Comparison of ENCODE assay signal across 23 cellular contexts in genomic region chr14:31080060-31080459, GRCh38. TPM values are rescaled to one million over a fixed set of nuclear protein-coding genes. Genes with fewer than 3 reads are reported as not detected.
DNase-seq lines count a peak whose midpoint lies in the region; ATAC-seq, FAIRE-seq and TF ChIP-seq lines count a peak whose summit lies in the region.
"Had no signal": no experiment of that assay in that cellular context is flagged by ENCODE, and none has a peak within 500 bp of the region (broad histone marks: within the 10 kb centered on the region; RNA-seq: fewer than 3 reads in every experiment).

No MANE protein-coding gene starts in this region.

- H3K4me2 ChIP-seq in astrocyte (ENCODE audit: low read length): no peak overlapping the region

- FAIRE-seq in astrocyte (lab: Jason Lieb, UNC): no peak

- no peak overlapping the region for H3K27ac ChIP-seq in astrocyte (ENCODE audit: low read depth, low read length)
- no peak overlapping the region for H3K27ac ChIP-seq in psoas muscle
- H3K27ac ChIP-seq in endodermal cell (ENCODE audit: low read depth, low read length): no peak overlapping the region
- H3K27ac ChIP-seq: parathyroid adenoma, spleen had no signal

- H3K9ac ChIP-seq in astrocyte (ENCODE audit: low read length): no peak overlapping the region
- H3K9ac ChIP-seq in endodermal cell (ENCODE audit: extremely low read depth, low read length, poor library complexity, severe bottlenecking): no peak overlapping the region
- H3K9ac ChIP-seq: parathyroid adenoma had no signal

- ATAC-seq in psoas muscle: no peak
- ATAC-seq: activated CD4-positive, alpha-beta T cell treated with anti-CD3 and anti-CD28 coated beads for 36 hours had no signal

- in situ Hi-C loops in Caki2 (cut with HindIII; ENCODE audit: low pct_unique_long_range_greater_than_20kb, low sequenced_read_pairs): no loop called here

- no peaks in the 10 kb centered on the region for H3K36me3 ChIP-seq in astrocyte (ENCODE audit: insufficient read depth, low read length)
- H3K36me3 ChIP-seq in psoas muscle (ENCODE audit: insufficient read depth in 1 of 2, low read depth in 1 of 2): peaks cover 3 to 7% of the 10 kb centered on the region in 2 donors
- H3K36me3 ChIP-seq in endodermal cell (ENCODE audit: control insufficient read depth, insufficient read depth, low read length): no peaks in the 10 kb centered on the region
- H3K36me3 ChIP-seq: HAP-1, MG63 had no signal

- no peaks in the 10 kb centered on the region for H4K20me1 ChIP-seq in astrocyte (ENCODE audit: insufficient read depth, low read length)

- H3K27ac Mint-ChIP-seq in astrocyte (ENCODE audit: unreplicated experiment) (no peak overlapping the region), endodermal cell (no peak overlapping the region)
- H3K27ac Mint-ChIP-seq: activated CD4-positive, alpha-beta T cell treated with anti-CD3 and anti-CD28 coated beads for 36 hours; T-helper 2 cell treated with Interferon-gamma antibody and Interleukin-4, amounts not matched to agents 5 μg/mL and 100 μg/mL, for 36 hours had no signal

- H3K36me3 Mint-ChIP-seq in astrocyte (ENCODE audit: low read depth, unreplicated experiment): peaks cover 9% of the 10 kb centered on the region
- H3K36me3 Mint-ChIP-seq in endodermal cell (ENCODE audit: low read depth): peaks cover 18% of the 10 kb centered on the region

- H3K9me3 Mint-ChIP-seq in astrocyte (ENCODE audit: unreplicated experiment) (no peaks in the 10 kb centered on the region), endodermal cell (no peaks in the 10 kb centered on the region)
- H3K9me3 Mint-ChIP-seq: T-helper 2 cell treated with Interferon-gamma antibody and Interleukin-4, amounts not matched to agents 5 μg/mL and 100 μg/mL, for 36 hours had no signal

- peak; percentile 13 for DNase-seq in Caki2 (ENCODE audit: low read depth)
- DNase-seq in HT1080 (ENCODE audit: low read depth): peak; percentile 13
- DNase-seq in astrocyte (ENCODE audit: low read depth): peak; percentile 48
- peak; percentile 61 for DNase-seq in iris pigment epithelial cell (ENCODE audit: low read depth)
- DNase-seq in stimulated activated CD8-positive, alpha-beta memory T cell treated with anti-CD3 and anti-CD28 coated beads, Interleukin-4, amount 100 ng/mL, for 48 hours: no peak
- DNase-seq in NCI-H128 (lab: John Stamatoyannopoulos, UW; ENCODE audit: unreplicated experiment): no peak
- DNase-seq in psoas muscle: no peak
- DNase-seq in endodermal cell: no peak
- DNase-seq: activated CD4-positive, alpha-beta T cell treated with anti-CD3 and anti-CD28 coated beads for 36 hours; activated CD8-positive, alpha-beta memory T cell treated with anti-CD3 and anti-CD28 coated beads, Interleukin-2, amount 50 U/mL, for 4 hours; activated gamma-delta T cell treated with Interleukin-2 at 50 U/mL for 16 hours; C1 segment of cervical spinal cord; cortex of kidney; hippocampal formation; MG63; NCI-H2081; Right ventricle myocardium superior; spleen; stimulated activated naive CD4-positive, alpha-beta T cell; trophoblast cell had no signal

- H3K79me2 ChIP-seq in astrocyte (ENCODE audit: insufficient read depth, low read length): no peaks in the 10 kb centered on the region
- H3K79me2 ChIP-seq: parathyroid adenoma had no signal

- H3K4me3 Mint-ChIP-seq in astrocyte (ENCODE audit: unreplicated experiment) (no peak overlapping the region), endodermal cell (no peak overlapping the region)
- H3K4me3 Mint-ChIP-seq: activated CD4-positive, alpha-beta T cell treated with anti-CD3 and anti-CD28 coated beads for 36 hours; T-helper 2 cell treated with Interferon-gamma antibody and Interleukin-4, amounts not matched to agents 5 μg/mL and 100 μg/mL, for 36 hours had no signal

- no peak for TF ChIP-seq CTCF in astrocyte (IDR thresholded peaks at IDR 0.05; ENCODE audit: insufficient read depth, low read depth, low read length)
- TF ChIP-seq CTCF in psoas muscle (IDR thresholded peaks at IDR 0.05): no peak
- no peak for TF ChIP-seq CTCF in endodermal cell (conservative IDR thresholded peaks at IDR 0.05)

- H3K27me3 ChIP-seq in astrocyte (ENCODE audit: insufficient read depth, low read length): no peaks in the 10 kb centered on the region
- H3K27me3 ChIP-seq in psoas muscle (ENCODE audit: insufficient read depth in 3 of 3, low read length in 2 of 3): no peaks in the 10 kb centered on the region
- H3K27me3 ChIP-seq in endodermal cell (ENCODE audit: control insufficient read depth, insufficient read depth, low read length, poor library complexity, severe bottlenecking): no peaks in the 10 kb centered on the region
- H3K27me3 ChIP-seq: MG63, spleen had no signal

- H3K4me1 ChIP-seq in astrocyte (ENCODE audit: insufficient read depth, low read length) (no peaks in the 10 kb centered on the region), psoas muscle (peaks cover 7% of the 10 kb centered on the region), endodermal cell (ENCODE audit: control insufficient read depth, insufficient read depth, low read length) (peaks cover 11% of the 10 kb centered on the region)
- H3K4me1 ChIP-seq: parathyroid adenoma had no signal

- H3K27me3 Mint-ChIP-seq in astrocyte (ENCODE audit: low read depth, unreplicated experiment) (no peaks in the 10 kb centered on the region), endodermal cell (ENCODE audit: insufficient read depth) (no peaks in the 10 kb centered on the region)
- H3K27me3 Mint-ChIP-seq: activated CD4-positive, alpha-beta T cell treated with anti-CD3 and anti-CD28 coated beads for 36 hours had no signal

- H3K4me1 Mint-ChIP-seq in astrocyte (ENCODE audit: low read depth, unreplicated experiment) (peaks cover 7% of the 10 kb centered on the region), endodermal cell (peaks cover 15% of the 10 kb centered on the region)
- H3K4me1 Mint-ChIP-seq: activated CD4-positive, alpha-beta T cell treated with anti-CD3 and anti-CD28 coated beads for 36 hours had no signal

- no peak overlapping the region for H2AFZ ChIP-seq in astrocyte (ENCODE audit: low read depth, low read length)
- H2AFZ ChIP-seq: parathyroid adenoma had no signal

- 39 to 49% (median 42%) methylated on average over 3 of the region's 3 CpGs for WGBS in psoas muscle, 3 donors
- 78 to 96% methylated on average over 2 to 3 of the region's 3 CpGs for WGBS in endodermal cell (ENCODE audit: insufficient coverage in 1 of 2, insufficient read length in 1 of 2), 2 experiments

- H3K9me3 ChIP-seq in astrocyte (ENCODE audit: insufficient read depth, low read depth, low read length) (no peaks in the 10 kb centered on the region), psoas muscle (no peaks in the 10 kb centered on the region), endodermal cell (ENCODE audit: control insufficient read depth, low read length) (peaks cover 3% of the 10 kb centered on the region)
- H3K9me3 ChIP-seq: HAP-1, MG63 had no signal

- H3K4me3 ChIP-seq in astrocyte (ENCODE audit: insufficient read depth, low read depth, low read length): no peak overlapping the region
- no peak overlapping the region for H3K4me3 ChIP-seq in psoas muscle
- no peak overlapping the region for H3K4me3 ChIP-seq in endodermal cell (ENCODE audit: low read length)
- H3K4me3 ChIP-seq: HAP-1, MG63, spleen had no signal

- intact Hi-C loops in psoas muscle (cut with DNase I): loop anchor here (2.0 to 10.0 kb wide), 3 partner anchors 55 to 99 kb away; partner anchors contain the start of genes AP4S1 (in 1 of the 2) and STRN3 (in 1 of the 2)

RNA-seq across cellular contexts. Expression of gene STRN3, which starts 53.9 kb away (rescaled TPM):
- total RNA-seq in Caki2 (2014; rRNA removed; shearing (Covaris generic); ENCODE audit: low replicate concordance): 37.3 and 42.6 TPM in 2 replicates
- total RNA-seq in HT1080 (2014; rRNA removed; shearing (Covaris generic)): 24.5 and 33.6 TPM in 2 replicates
- 18.5 and 26.8 TPM in 2 replicates for polyA plus RNA-seq in HT1080 (2015; cell fraction: cytosol; rRNA removed)
- polyA plus RNA-seq in HT1080 (2015; cell fraction: nucleus; rRNA removed): 25.8 and 44.0 TPM in 2 replicates
- 46.6 and 48.4 TPM in 2 replicates for total RNA-seq in astrocyte
- 100 to 1,000 TPM in 2 of 4 donors, 10 to 100 TPM in 2; 80.2 to 154 (median 95.4) TPM for total RNA-seq in psoas muscle
- polyA plus RNA-seq in psoas muscle: 10 to 100 TPM; 28.2 to 45.9 (median 31.5) TPM
- total RNA-seq in endodermal cell: 10 to 100 TPM; 56.5 to 58.9 TPM
- 39.3 TPM for polyA plus RNA-seq in endodermal cell (2013, experiment 1 of 2)
- polyA plus RNA-seq in endodermal cell (2013, experiment 2 of 2): 36.0 TPM

RNA-seq across cellular contexts. Expression of gene AP4S1, which starts 54.6 kb away (rescaled TPM):
- total RNA-seq in Caki2 (2014; rRNA removed; shearing (Covaris generic); ENCODE audit: low replicate concordance): 13.1 and 23.7 TPM in 2 replicates
- total RNA-seq in HT1080 (2014; rRNA removed; shearing (Covaris generic)): 7.2 and 8.0 TPM in 2 replicates
- 4.7 and 7.7 TPM in 2 replicates for polyA plus RNA-seq in HT1080 (2015; cell fraction: cytosol; rRNA removed)
- polyA plus RNA-seq in HT1080 (2015; cell fraction: nucleus; rRNA removed): 4.2 and 9.6 TPM in 2 replicates
- total RNA-seq in astrocyte: 5.7 TPM in 2 replicates
- 10 to 100 TPM in 1 of 4 donors, 1 to 10 TPM in 3; 4.2 to 13.9 (median 7.2) TPM for total RNA-seq in psoas muscle
- polyA plus RNA-seq in psoas muscle: 1 to 10 TPM; 4.2 to 9.8 (median 4.8) TPM
- total RNA-seq in endodermal cell: 10 to 100 TPM in 1 of 2 donors, 1 to 10 TPM in 1; 7.6 to 11.1 TPM
- 4.0 TPM for polyA plus RNA-seq in endodermal cell (2013, experiment 1 of 2)
- 5.1 TPM for polyA plus RNA-seq in endodermal cell (2013, experiment 2 of 2)

Comparison
In these comparisons a context has a peak if more than half of its experiments do, and no peak if none do; other contexts are left out.
1. DNase-seq: peak in Caki2 (single experiment), HT1080 (single experiment), astrocyte (single experiment) and iris pigment epithelial cell (single experiment); none in stimulated activated CD8-positive, alpha-beta memory T cell treated with anti-CD3 and anti-CD28 coated beads, Interleukin-4, amount 100 ng/mL, for 48 hours (single experiment), NCI-H128 (single experiment), psoas muscle (0 of 2) and endodermal cell (single experiment).